Comparison of ENCODE assay signal across 1 cellular context in the genomic region with DNA sequence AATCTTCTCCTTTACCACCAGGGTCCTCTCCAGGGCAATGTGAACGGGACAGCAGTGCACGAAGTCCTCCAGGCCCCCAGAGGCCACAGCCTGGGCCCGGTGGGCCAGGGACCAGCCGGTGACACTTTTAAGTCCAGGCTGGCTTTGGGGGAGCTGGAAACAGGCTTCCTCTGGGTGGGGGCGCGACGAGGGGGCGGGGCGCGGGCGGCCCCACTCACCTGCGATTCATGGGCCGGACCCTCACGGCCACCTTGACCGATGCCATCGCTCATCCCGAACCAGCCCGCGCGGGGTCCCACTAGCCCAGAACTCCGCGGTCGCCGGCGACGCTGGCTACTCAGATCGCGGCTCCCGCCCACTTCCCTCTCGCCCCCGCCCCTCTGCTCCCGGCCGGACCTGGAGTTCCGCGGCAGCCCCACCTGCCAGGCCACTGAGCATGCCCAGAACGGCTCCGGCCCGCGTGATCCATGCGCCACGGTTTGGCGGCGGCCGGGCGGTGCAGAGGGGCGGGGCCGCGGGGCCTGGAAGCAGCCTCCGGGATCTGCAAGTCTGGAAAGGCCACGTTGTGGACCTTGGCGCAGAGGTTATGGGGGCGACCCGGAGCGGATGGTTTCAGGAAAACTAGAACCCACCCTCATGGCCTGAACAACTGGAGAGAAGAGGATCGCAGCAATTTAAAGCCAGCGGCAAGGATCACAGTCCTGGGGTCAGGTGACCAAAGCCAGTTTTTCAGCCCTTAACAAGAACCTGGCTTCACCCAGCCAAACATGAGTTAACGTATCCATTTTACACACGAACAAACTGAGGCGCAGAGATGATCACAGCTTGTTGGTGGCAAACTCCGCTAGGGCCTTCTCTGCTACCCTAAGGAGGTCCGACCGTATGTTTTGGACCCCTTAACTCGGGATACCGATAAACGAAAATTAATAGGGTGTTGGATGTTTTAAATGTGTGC.
TF ChIP-seq lines count a peak whose summit lies in the region.

A gene with protein sequence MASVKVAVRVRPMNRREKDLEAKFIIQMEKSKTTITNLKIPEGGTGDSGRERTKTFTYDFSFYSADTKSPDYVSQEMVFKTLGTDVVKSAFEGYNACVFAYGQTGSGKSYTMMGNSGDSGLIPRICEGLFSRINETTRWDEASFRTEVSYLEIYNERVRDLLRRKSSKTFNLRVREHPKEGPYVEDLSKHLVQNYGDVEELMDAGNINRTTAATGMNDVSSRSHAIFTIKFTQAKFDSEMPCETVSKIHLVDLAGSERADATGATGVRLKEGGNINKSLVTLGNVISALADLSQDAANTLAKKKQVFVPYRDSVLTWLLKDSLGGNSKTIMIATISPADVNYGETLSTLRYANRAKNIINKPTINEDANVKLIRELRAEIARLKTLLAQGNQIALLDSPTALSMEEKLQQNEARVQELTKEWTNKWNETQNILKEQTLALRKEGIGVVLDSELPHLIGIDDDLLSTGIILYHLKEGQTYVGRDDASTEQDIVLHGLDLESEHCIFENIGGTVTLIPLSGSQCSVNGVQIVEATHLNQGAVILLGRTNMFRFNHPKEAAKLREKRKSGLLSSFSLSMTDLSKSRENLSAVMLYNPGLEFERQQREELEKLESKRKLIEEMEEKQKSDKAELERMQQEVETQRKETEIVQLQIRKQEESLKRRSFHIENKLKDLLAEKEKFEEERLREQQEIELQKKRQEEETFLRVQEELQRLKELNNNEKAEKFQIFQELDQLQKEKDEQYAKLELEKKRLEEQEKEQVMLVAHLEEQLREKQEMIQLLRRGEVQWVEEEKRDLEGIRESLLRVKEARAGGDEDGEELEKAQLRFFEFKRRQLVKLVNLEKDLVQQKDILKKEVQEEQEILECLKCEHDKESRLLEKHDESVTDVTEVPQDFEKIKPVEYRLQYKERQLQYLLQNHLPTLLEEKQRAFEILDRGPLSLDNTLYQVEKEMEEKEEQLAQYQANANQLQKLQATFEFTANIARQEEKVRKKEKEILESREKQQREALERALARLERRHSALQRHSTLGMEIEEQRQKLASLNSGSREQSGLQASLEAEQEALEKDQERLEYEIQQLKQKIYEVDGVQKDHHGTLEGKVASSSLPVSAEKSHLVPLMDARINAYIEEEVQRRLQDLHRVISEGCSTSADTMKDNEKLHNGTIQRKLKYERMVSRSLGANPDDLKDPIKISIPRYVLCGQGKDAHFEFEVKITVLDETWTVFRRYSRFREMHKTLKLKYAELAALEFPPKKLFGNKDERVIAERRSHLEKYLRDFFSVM (N-terminal part only) (minus strand): TSS at position 438 of the 955 bp plus-strand sequence. CDS start 173 bp downstream, at position 265.

TF ChIP-seq in HepG2, 621 proteins besides CTCF, POLR2A, EP300 and RAD21 (continued from another document and continues in another):
- TF ChIP-seq, protein P1, sequence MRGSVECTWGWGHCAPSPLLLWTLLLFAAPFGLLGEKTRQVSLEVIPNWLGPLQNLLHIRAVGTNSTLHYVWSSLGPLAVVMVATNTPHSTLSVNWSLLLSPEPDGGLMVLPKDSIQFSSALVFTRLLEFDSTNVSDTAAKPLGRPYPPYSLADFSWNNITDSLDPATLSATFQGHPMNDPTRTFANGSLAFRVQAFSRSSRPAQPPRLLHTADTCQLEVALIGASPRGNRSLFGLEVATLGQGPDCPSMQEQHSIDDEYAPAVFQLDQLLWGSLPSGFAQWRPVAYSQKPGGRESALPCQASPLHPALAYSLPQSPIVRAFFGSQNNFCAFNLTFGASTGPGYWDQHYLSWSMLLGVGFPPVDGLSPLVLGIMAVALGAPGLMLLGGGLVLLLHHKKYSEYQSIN (CRISPR knock-in tag; IDR thresholded peaks at IDR 0.05; ENCODE audit: borderline replicate concordance): no peak
- TF ChIP-seq, protein P2, sequence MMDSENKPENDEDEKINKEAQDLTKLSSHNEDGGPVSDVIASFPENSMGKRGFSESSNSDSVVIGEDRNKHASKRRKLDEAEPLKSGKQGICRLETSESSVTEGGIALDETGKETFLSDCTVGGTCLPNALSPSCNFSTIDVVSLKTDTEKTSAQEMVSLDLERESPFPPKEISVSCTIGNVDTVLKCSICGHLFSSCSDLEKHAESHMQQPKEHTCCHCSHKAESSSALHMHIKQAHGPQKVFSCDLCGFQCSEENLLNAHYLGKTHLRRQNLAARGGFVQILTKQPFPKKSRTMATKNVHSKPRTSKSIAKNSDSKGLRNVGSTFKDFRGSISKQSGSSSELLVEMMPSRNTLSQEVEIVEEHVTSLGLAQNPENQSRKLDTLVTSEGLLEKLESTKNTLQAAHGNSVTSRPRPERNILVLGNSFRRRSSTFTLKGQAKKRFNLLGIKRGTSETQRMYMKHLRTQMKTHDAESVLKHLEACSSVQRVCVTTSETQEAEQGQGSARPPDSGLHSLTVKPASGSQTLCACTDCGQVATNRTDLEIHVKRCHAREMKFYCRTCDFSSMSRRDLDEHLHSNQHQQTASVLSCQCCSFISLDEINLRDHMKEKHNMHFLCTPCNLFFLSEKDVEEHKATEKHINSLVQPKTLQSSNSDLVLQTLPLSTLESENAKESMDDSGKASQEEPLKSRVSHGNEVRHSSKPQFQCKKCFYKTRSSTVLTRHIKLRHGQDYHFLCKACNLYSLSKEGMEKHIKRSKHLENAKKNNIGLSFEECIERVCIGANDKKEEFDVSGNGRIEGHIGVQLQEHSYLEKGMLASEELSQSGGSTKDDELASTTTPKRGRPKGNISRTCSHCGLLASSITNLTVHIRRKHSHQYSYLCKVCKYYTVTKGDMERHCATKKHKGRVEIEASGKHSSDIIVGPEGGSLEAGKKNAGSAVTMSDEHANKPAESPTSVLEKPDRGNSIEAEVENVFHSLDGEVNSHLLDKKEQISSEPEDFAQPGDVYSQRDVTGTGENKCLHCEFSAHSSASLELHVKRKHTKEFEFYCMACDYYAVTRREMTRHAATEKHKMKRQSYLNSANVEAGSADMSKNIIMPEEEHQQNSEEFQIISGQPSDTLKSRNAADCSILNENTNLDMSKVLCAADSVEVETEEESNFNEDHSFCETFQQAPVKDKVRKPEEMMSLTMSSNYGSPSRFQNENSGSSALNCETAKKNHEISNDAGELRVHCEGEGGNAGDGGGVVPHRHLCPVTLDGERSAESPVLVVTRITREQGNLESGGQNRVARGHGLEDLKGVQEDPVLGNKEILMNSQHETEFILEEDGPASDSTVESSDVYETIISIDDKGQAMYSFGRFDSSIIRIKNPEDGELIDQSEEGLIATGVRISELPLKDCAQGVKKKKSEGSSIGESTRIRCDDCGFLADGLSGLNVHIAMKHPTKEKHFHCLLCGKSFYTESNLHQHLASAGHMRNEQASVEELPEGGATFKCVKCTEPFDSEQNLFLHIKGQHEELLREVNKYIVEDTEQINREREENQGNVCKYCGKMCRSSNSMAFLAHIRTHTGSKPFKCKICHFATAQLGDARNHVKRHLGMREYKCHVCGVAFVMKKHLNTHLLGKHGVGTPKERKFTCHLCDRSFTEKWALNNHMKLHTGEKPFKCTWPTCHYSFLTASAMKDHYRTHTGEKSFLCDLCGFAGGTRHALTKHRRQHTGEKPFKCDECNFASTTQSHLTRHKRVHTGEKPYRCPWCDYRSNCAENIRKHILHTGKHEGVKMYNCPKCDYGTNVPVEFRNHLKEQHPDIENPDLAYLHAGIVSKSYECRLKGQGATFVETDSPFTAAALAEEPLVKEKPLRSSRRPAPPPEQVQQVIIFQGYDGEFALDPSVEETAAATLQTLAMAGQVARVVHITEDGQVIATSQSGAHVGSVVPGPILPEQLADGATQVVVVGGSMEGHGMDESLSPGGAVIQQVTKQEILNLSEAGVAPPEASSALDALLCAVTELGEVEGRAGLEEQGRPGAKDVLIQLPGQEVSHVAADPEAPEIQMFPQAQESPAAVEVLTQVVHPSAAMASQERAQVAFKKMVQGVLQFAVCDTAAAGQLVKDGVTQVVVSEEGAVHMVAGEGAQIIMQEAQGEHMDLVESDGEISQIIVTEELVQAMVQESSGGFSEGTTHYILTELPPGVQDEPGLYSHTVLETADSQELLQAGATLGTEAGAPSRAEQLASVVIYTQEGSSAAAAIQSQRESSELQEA (CRISPR knock-in tag; IDR thresholded peaks at IDR 0.05; ENCODE audit: not compliant biosample characterization): peak; percentile 94
- TF ChIP-seq ZNF777 (CRISPR knock-in tag; IDR thresholded peaks at IDR 0.05) (peak; percentile 66), ZNF768 (CRISPR knock-in tag; IDR thresholded peaks at IDR 0.05) (peak; percentile 82; the same call in 1 of the 2 replicates), ZNF24 (IDR thresholded peaks at IDR 0.05) (peak; percentile 84), ZFP37 (CRISPR knock-in tag; IDR thresholded peaks at IDR 0.05; ENCODE audit: borderline replicate concordance) (peak; percentile 72; the same call in 1 of the 2 replicates), NFE2 (CRISPR knock-in tag; IDR thresholded peaks at IDR 0.05) (no peak), ZSCAN9 (CRISPR knock-in tag; IDR thresholded peaks at IDR 0.05; ENCODE audit: borderline replicate concordance) (peak; percentile 95), KDM5A (IDR thresholded peaks at IDR 0.05; ENCODE audit: borderline replicate concordance, low read length) (peak; percentile 46; the same call in 1 of the 2 replicates), MEIS1 (CRISPR knock-in tag; IDR thresholded peaks at IDR 0.05; ENCODE audit: borderline replicate concordance) (no peak; the same call in 1 of the 2 replicates), REPIN1 (CRISPR knock-in tag; IDR thresholded peaks at IDR 0.05; ENCODE audit: borderline replicate concordance, low read depth) (peak; percentile 97), ZNF431 (CRISPR knock-in tag; IDR thresholded peaks at IDR 0.05; ENCODE audit: borderline replicate concordance, low read depth) (peak; percentile 89), SAP130 (CRISPR knock-in tag; IDR thresholded peaks at IDR 0.05; ENCODE audit: low read depth) (peak; percentile 95), ZNF138 (CRISPR knock-in tag; IDR thresholded peaks at IDR 0.05; ENCODE audit: low read depth) (no peak; the same call in none of the 2 replicates)
- TF ChIP-seq, protein P3, sequence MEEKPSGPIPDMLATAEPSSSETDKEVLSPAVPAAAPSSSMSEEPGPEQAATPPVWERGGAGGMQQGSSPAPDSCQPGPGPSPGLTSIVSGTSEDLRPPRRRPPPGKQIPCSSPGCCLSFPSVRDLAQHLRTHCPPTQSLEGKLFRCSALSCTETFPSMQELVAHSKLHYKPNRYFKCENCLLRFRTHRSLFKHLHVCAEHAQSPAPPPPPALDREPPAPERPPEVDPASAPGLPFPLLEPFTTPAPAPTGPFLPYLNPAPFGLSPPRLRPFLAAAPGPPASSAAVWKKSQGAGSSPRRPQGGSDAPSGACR (CRISPR knock-in tag; IDR thresholded peaks at IDR 0.05): peak; percentile 97
- TF ChIP-seq, protein P4, sequence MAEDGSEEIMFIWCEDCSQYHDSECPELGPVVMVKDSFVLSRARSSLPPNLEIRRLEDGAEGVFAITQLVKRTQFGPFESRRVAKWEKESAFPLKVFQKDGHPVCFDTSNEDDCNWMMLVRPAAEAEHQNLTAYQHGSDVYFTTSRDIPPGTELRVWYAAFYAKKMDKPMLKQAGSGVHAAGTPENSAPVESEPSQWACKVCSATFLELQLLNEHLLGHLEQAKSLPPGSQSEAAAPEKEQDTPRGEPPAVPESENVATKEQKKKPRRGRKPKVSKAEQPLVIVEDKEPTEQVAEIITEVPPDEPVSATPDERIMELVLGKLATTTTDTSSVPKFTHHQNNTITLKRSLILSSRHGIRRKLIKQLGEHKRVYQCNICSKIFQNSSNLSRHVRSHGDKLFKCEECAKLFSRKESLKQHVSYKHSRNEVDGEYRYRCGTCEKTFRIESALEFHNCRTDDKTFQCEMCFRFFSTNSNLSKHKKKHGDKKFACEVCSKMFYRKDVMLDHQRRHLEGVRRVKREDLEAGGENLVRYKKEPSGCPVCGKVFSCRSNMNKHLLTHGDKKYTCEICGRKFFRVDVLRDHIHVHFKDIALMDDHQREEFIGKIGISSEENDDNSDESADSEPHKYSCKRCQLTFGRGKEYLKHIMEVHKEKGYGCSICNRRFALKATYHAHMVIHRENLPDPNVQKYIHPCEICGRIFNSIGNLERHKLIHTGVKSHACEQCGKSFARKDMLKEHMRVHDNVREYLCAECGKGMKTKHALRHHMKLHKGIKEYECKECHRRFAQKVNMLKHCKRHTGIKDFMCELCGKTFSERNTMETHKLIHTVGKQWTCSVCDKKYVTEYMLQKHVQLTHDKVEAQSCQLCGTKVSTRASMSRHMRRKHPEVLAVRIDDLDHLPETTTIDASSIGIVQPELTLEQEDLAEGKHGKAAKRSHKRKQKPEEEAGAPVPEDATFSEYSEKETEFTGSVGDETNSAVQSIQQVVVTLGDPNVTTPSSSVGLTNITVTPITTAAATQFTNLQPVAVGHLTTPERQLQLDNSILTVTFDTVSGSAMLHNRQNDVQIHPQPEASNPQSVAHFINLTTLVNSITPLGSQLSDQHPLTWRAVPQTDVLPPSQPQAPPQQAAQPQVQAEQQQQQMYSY (CRISPR knock-in tag; IDR thresholded peaks at IDR 0.05): peak; percentile 100
- TF ChIP-seq, protein P5, sequence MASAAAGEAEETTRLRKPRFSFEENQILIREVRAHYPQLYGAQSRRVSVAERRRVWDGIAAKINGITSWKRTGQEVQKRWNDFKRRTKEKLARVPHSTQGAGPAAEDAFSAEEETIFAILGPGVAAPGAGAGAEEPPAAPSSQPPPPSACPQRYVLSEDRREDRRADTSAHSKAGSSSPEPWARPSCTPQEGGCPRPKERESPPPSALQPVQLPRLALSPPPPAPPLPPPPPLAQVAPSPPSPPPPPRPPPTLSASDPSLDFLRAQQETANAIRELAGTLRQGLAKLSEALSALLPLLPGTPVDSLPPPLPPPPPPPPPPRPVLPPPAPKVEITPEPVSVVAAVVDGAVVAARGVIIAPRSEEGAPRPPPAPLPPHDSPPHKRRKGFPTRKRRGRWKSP (CRISPR knock-in tag; IDR thresholded peaks at IDR 0.05): peak; percentile 42; the same call in 1 of the 2 replicates
- TF ChIP-seq, protein P6, sequence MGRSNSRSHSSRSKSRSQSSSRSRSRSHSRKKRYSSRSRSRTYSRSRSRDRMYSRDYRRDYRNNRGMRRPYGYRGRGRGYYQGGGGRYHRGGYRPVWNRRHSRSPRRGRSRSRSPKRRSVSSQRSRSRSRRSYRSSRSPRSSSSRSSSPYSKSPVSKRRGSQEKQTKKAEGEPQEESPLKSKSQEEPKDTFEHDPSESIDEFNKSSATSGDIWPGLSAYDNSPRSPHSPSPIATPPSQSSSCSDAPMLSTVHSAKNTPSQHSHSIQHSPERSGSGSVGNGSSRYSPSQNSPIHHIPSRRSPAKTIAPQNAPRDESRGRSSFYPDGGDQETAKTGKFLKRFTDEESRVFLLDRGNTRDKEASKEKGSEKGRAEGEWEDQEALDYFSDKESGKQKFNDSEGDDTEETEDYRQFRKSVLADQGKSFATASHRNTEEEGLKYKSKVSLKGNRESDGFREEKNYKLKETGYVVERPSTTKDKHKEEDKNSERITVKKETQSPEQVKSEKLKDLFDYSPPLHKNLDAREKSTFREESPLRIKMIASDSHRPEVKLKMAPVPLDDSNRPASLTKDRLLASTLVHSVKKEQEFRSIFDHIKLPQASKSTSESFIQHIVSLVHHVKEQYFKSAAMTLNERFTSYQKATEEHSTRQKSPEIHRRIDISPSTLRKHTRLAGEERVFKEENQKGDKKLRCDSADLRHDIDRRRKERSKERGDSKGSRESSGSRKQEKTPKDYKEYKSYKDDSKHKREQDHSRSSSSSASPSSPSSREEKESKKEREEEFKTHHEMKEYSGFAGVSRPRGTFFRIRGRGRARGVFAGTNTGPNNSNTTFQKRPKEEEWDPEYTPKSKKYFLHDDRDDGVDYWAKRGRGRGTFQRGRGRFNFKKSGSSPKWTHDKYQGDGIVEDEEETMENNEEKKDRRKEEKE (IDR thresholded peaks at IDR 0.05): no peak
- TF ChIP-seq, protein P7, sequence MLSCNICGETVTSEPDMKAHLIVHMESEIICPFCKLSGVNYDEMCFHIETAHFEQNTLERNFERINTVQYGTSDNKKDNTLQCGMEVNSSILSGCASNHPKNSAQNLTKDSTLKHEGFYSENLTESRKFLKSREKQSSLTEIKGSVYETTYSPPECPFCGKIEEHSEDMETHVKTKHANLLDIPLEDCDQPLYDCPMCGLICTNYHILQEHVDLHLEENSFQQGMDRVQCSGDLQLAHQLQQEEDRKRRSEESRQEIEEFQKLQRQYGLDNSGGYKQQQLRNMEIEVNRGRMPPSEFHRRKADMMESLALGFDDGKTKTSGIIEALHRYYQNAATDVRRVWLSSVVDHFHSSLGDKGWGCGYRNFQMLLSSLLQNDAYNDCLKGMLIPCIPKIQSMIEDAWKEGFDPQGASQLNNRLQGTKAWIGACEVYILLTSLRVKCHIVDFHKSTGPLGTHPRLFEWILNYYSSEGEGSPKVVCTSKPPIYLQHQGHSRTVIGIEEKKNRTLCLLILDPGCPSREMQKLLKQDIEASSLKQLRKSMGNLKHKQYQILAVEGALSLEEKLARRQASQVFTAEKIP (CRISPR knock-in tag; IDR thresholded peaks at IDR 0.05; ENCODE audit: borderline replicate concordance): no peak
